Comparison of ENCODE assay signal across 8 cellular contexts in the genomic region with DNA sequence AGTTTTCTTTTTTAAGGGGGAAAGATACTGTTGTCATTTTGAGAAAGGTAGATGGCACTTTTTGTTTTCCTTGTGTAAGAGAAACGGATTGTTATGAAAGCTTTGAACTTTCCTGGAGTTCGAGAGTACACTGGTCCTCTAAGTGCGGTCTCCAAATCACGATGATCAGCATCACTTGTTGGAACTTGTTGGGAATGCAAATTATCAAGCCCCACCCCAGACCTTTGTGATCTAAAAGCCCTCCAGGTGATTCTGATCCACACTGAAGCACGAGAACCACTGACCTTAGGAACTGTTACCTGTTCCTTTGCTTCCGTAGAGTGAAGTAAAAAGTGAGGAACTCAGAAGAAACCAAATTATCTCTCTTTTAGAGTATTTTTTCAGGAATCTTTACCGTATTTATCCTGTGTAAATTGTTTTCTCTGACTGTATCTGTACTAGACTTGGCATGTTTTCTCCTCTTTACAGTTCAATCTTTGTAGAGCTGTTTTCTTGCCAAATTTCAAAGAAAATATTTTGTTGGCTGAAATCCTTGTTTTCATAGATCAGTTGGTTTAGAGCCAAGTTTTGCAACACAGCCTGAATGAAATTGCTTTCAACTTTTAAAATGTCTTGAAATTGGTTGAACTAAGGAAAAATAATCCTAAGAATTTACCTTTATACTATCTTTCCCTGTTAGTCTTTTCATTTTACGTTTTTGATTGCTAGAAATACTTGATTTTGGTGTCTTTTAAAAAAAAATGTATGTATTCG. TPM values are rescaled to one million over a fixed set of nuclear protein-coding genes. Genes with fewer than 3 reads are reported as not detected.
A peak's percentile ranks its signal among the peaks of the same experiment; 100 is the strongest.
DNase-seq lines count a peak whose midpoint lies in the region; ATAC-seq, FAIRE-seq and TF ChIP-seq lines count a peak whose summit lies in the region.

No MANE protein-coding gene starts in this region.

- H3K4me3 ChIP-seq in adrenal gland (peak overlapping the region in 1 of 4 donors; percentile 46), kidney (ENCODE audit: low read length in 2 of 2) (peak overlapping the region; percentile 59 to 97), testis (no peak overlapping the region)

- no peak for FAIRE-seq in kidney (lab: Jason Lieb, UNC)

- peaks cover 31% of the 10 kb centered on the region for H3K36me3 Mint-ChIP-seq in stimulated activated naive CD8-positive, alpha-beta T cell treated with anti-CD3 and anti-CD28 coated beads, Interleukin-15, Interleukin-2, amounts not matched to agents 100 ng/mL and 50 ng/mL, for 24 hours (ENCODE audit: low read depth)

- peaks cover 64% of the 10 kb centered on the region for H3K4me1 Mint-ChIP-seq in stimulated activated naive CD8-positive, alpha-beta T cell treated with anti-CD3 and anti-CD28 coated beads, Interleukin-15, Interleukin-2, amounts not matched to agents 100 ng/mL and 50 ng/mL, for 24 hours (ENCODE audit: low read depth)

- H3K27me3 Mint-ChIP-seq in stimulated activated naive CD8-positive, alpha-beta T cell treated with anti-CD3 and anti-CD28 coated beads, Interleukin-15, Interleukin-2, amounts not matched to agents 100 ng/mL and 50 ng/mL, for 24 hours = no peaks in the 10 kb centered on the region

- peak overlapping the region; percentile 98 for H3K4me3 Mint-ChIP-seq in stimulated activated naive CD8-positive, alpha-beta T cell treated with anti-CD3 and anti-CD28 coated beads, Interleukin-15, Interleukin-2, amounts not matched to agents 100 ng/mL and 50 ng/mL, for 24 hours

- TF ChIP-seq CTCF in adrenal gland (IDR thresholded peaks at IDR 0.05) (no peak), kidney (IDR thresholded peaks at IDR 0.05; ENCODE audit: borderline replicate concordance, extremely low read depth, insufficient read depth) (no peak), testis (IDR thresholded peaks at IDR 0.05) (no peak)

- H3K9me3 ChIP-seq in adrenal gland (replicated peaks in 1 of 3) = no peaks in the 10 kb centered on the region
- H3K9me3 ChIP-seq in kidney (ENCODE audit: control insufficient read depth in 1 of 2, low read length in 2 of 2) = no peaks in the 10 kb centered on the region
- H3K9me3 ChIP-seq in testis = no peaks in the 10 kb centered on the region

- peaks cover 0 to 23% of the 10 kb centered on the region in 2 donors for H3K36me3 ChIP-seq in adrenal gland (replicated peaks in 1 of 2)
- peaks cover 5 to 21% of the 10 kb centered on the region in 2 donors for H3K36me3 ChIP-seq in kidney (ENCODE audit: control insufficient read depth in 1 of 2, insufficient read depth in 2 of 2, low read length in 2 of 2)
- no peaks in the 10 kb centered on the region for H3K36me3 ChIP-seq in testis (ENCODE audit: low read depth, missing control alignments)

- 13 to 20% (median 17%) methylated on average over 9 of the region's 9 CpGs for WGBS in adrenal gland, 4 donors
- WGBS in testis, 2 donors = 21 to 33% methylated on average over 9 of the region's 9 CpGs

- H3K4me1 ChIP-seq in adrenal gland (replicated peaks in 1 of 2) (peaks cover 24 to 58% of the 10 kb centered on the region in 2 donors), kidney (ENCODE audit: control insufficient read depth in 1 of 2, insufficient read depth in 1 of 2, low read depth in 1 of 2, low read length in 2 of 2) (peaks cover 9 to 22% of the 10 kb centered on the region in 2 donors), testis (peaks cover 29% of the 10 kb centered on the region)

- ATAC-seq in stimulated activated naive CD8-positive, alpha-beta T cell treated with anti-CD3 and anti-CD28 coated beads, Interleukin-15, Interleukin-2, amounts not matched to agents 100 U/mL and 50 U/mL, for 24 hours = no peak
- no peak for ATAC-seq in GM18520 (IDR thresholded peaks at IDR 0.05; ENCODE audit: unreplicated experiment)

- peak overlapping the region in 1 of 2 donors; percentile 66 for H3K9ac ChIP-seq in kidney (ENCODE audit: low read length in 2 of 2)

- no peak for DNase-seq in stimulated activated naive CD8-positive, alpha-beta T cell treated with anti-CD3 and anti-CD28 coated beads, Interleukin-15, Interleukin-2, amounts not matched to agents 100 U/mL and 50 U/mL, for 24 hours
- no peak for DNase-seq in adrenal gland
- DNase-seq in kidney = no peak
- DNase-seq in testis = no peak
- DNase-seq in NCI-H774 (lab: John Stamatoyannopoulos, UW) = no peak
- DNase-seq in NCI-H82 treated with DMSO at 0.1 percent for 48 hours (lab: John Stamatoyannopoulos, UW; ENCODE audit: unreplicated experiment) = no peak

- no peaks in the 10 kb centered on the region for H3K27me3 ChIP-seq in adrenal gland
- H3K27me3 ChIP-seq in testis = no peaks in the 10 kb centered on the region

- H3K9me3 Mint-ChIP-seq in stimulated activated naive CD8-positive, alpha-beta T cell treated with anti-CD3 and anti-CD28 coated beads, Interleukin-15, Interleukin-2, amounts not matched to agents 100 ng/mL and 50 ng/mL, for 24 hours = no peaks in the 10 kb centered on the region

- H3K27ac Mint-ChIP-seq in stimulated activated naive CD8-positive, alpha-beta T cell treated with anti-CD3 and anti-CD28 coated beads, Interleukin-15, Interleukin-2, amounts not matched to agents 100 ng/mL and 50 ng/mL, for 24 hours = peak overlapping the region; percentile 98

- H3K27ac ChIP-seq in adrenal gland (peak overlapping the region in 4 of 5 donors; percentile 56 to 77 (median 68)), kidney (ENCODE audit: low read depth in 2 of 2, low read length in 2 of 2) (peak overlapping the region; percentile 68 to 71), testis (peak overlapping the region; percentile 36 to 76)

- TF ChIP-seq POLR2A in adrenal gland (IDR thresholded peaks at IDR 0.05) (no peak), testis (IDR thresholded peaks at IDR 0.05) (no peak)

- intact Hi-C loops in adrenal gland (cut with DNase I) (loop anchor here in 1 of 2 donors (5.0 kb wide), 1 partner anchor 47 kb away; a partner anchor contains a TSS), kidney (cut with DNase I) (no loop called here), testis (cut with DNase I; ENCODE audit: low total_unique reads) (loop anchor here (10.0 kb wide), 1 partner anchor 55 kb away; no protein-coding TSS in a partner anchor)

RNA-seq across cellular contexts. Expression of a gene that starts 4.0 kb away (rescaled TPM):
- total RNA-seq in adrenal gland (10 to 100 TPM; 43.5 to 83.7 (median 57.5) TPM), kidney (84.4 TPM), testis (10 to 100 TPM; 43.8 to 54.8 TPM)
- polyA plus RNA-seq in adrenal gland (10 to 100 TPM; 20.9 to 64.9 (median 21.9) TPM), kidney (ENCODE audit: insufficient read depth, low read depth, low replicate concordance) (80.9 TPM), testis (ENCODE audit: insufficient read depth, low read depth, low replicate concordance) (54.8 TPM)

RNA-seq across cellular contexts. Expression of a gene that starts 49.0 kb away (rescaled TPM):
- total RNA-seq in adrenal gland (1 to 10 TPM in 6 of 8 donors, under 1 TPM in 1, not detected in 1; 0.95 to 2.5 (median 1.5) TPM), kidney (0.91 TPM), testis (10 to 100 TPM; 11.5 to 20.9 TPM)
- polyA plus RNA-seq in adrenal gland (1 to 10 TPM in 1 of 3 donors, under 1 TPM in 2; 0.24 to 4.1 (median 0.32) TPM), kidney (ENCODE audit: insufficient read depth, low read depth, low replicate concordance) (0.58 TPM), testis (ENCODE audit: insufficient read depth, low read depth, low replicate concordance) (14.5 TPM)

RNA-seq across cellular contexts. Expression of a gene that starts 49.6 kb away (rescaled TPM):
- total RNA-seq in adrenal gland = 10 to 100 TPM in 4 of 8 donors, 1 to 10 TPM in 4; 4.0 to 28.1 (median 14.2) TPM
- 1 to 10 TPM; 3.5 to 6.5 (median 4.5) TPM for polyA plus RNA-seq in adrenal gland
- total RNA-seq in kidney = 24.3 TPM
- 23.1 TPM for polyA plus RNA-seq in kidney (ENCODE audit: insufficient read depth, low read depth, low replicate concordance)
- 10 to 100 TPM; 11.4 to 12.9 TPM for total RNA-seq in testis
- 25.7 TPM for polyA plus RNA-seq in testis (ENCODE audit: insufficient read depth, low read depth, low replicate concordance)

Comparison
In these comparisons a context has a peak if more than half of its experiments do, and no peak if none do; other contexts are left out.
1. H3K4me3 ChIP-seq: peak in kidney (2 of 2); none in testis (0 of 2).
2. Peak in every context shown above with its lines, with median percentiles within 50 percentile points of each other: H3K27ac ChIP-seq.